Comparison of ENCODE assay signal across 26 cellular contexts in the genomic region with DNA sequence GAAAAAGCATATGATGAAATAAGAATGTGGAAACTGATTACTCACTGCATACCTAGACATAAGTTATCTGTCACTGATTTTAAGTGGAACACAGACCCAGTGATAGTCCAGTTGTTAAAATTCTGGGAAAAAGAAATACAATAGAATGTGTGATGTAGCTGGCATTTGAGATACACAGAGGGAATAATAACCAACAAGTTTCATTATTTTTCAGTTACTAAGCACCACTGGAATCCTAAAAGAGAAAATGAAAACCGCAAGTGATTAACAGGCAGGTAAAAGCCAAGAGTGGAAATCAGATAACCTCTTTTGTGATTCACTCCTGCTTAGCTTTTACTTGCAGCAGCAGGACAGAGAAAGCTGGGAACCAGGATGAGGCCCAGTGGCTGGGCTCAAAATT.
"Had no signal": no experiment of that assay in that cellular context is flagged by ENCODE, and none has a peak within 500 bp of the region (broad histone marks: within the 10 kb centered on the region; RNA-seq: fewer than 3 reads in every experiment).

No MANE protein-coding gene starts in this region.

- H2AFZ ChIP-seq: parathyroid adenoma had no signal

- H3K4me1 Mint-ChIP-seq: activated CD4-positive, alpha-beta memory T cell treated with anti-CD3 and anti-CD28 coated beads, Interleukin-2, amount 10 ng/mL, durations not matched to agents 7 days and 5 days; activated CD4-positive, alpha-beta T cell treated with anti-CD3 and anti-CD28 coated beads, Interleukin-2, amount 10 ng/mL, durations not matched to agents 24 days and 14 days; activated naive CD8-positive, alpha-beta T cell treated with anti-CD3 and anti-CD28 coated beads, Interleukin-2, amount 50 U/mL, for 24 hours; nephron; stimulated activated effector memory CD8-positive, alpha-beta T cell treated with anti-CD3 and anti-CD28 coated beads, Interleukin-12 subunit alpha, Interleukin-12 subunit beta, amount 100 ng/mL, for 72 hours; stimulated activated naive CD8-positive, alpha-beta T cell treated with anti-CD3 and anti-CD28 coated beads, Interleukin-15, amount 100 ng/mL, for 72 hours had no signal

- H3K9me3 Mint-ChIP-seq: activated CD4-positive, alpha-beta T cell treated with anti-CD3 and anti-CD28 coated beads, Interleukin-2, amount 10 ng/mL, durations not matched to agents 24 days and 14 days; activated naive CD8-positive, alpha-beta T cell treated with anti-CD3 and anti-CD28 coated beads, Interleukin-2, amount 50 U/mL, for 24 hours; nephron; stimulated activated naive CD8-positive, alpha-beta T cell treated with anti-CD3 and anti-CD28 coated beads, Interleukin-15, amount 100 ng/mL, for 72 hours had no signal

- H3K27me3 Mint-ChIP-seq: activated CD4-positive, alpha-beta memory T cell treated with anti-CD3 and anti-CD28 coated beads, Interleukin-2, amount 10 ng/mL, durations not matched to agents 7 days and 5 days; activated CD4-positive, alpha-beta T cell treated with anti-CD3 and anti-CD28 coated beads, Interleukin-2, amount 10 ng/mL, durations not matched to agents 24 days and 14 days; activated naive CD8-positive, alpha-beta T cell treated with anti-CD3 and anti-CD28 coated beads, Interleukin-2, amount 50 U/mL, for 24 hours; stimulated activated naive CD8-positive, alpha-beta T cell treated with anti-CD3 and anti-CD28 coated beads, Interleukin-15, amount 100 ng/mL, for 72 hours had no signal

- H3K4me1 ChIP-seq: gastrocnemius medialis, parathyroid adenoma, right lobe of liver, tibial nerve had no signal

- H3K27ac ChIP-seq: brain microvascular endothelial cell, gastrocnemius medialis, parathyroid adenoma, right lobe of liver, skin epidermis, tibial nerve had no signal

- H3K27me3 ChIP-seq: brain microvascular endothelial cell, gastrocnemius medialis, right lobe of liver, tibial nerve had no signal

- H3K36me3 Mint-ChIP-seq: stimulated activated effector memory CD8-positive, alpha-beta T cell treated with anti-CD3 and anti-CD28 coated beads, Interleukin-12 subunit alpha, Interleukin-12 subunit beta, amount 100 ng/mL, for 72 hours had no signal

- ATAC-seq: activated CD4-positive, CD25-positive, alpha-beta regulatory T cell treated with anti-CD3 and anti-CD28 coated beads, Interleukin-2, amount 50 U/mL, for 24 hours; activated naive CD8-positive, alpha-beta T cell treated with anti-CD3 and anti-CD28 coated beads, Interleukin-2, amount 50 U/mL, for 24 hours; gastrocnemius medialis; left colon; right lobe of liver; stimulated activated effector memory CD8-positive, alpha-beta T cell treated with anti-CD3 and anti-CD28 coated beads, Interleukin-12 subunit alpha, Interleukin-12 subunit beta, amount 100 ng/mL, for 72 hours; stimulated activated naive CD8-positive, alpha-beta T cell treated with anti-CD3 and anti-CD28 coated beads, Interleukin-15, amount 100 ng/mL, for 72 hours had no signal

- H3K4me3 ChIP-seq: gastrocnemius medialis, right lobe of liver, skin epidermis, tibial nerve had no signal

- H3K4me3 Mint-ChIP-seq: activated CD4-positive, alpha-beta memory T cell treated with anti-CD3 and anti-CD28 coated beads, Interleukin-2, amount 10 ng/mL, durations not matched to agents 7 days and 5 days; activated CD4-positive, alpha-beta T cell treated with anti-CD3 and anti-CD28 coated beads, Interleukin-2, amount 10 ng/mL, durations not matched to agents 24 days and 14 days; activated naive CD8-positive, alpha-beta T cell treated with anti-CD3 and anti-CD28 coated beads, Interleukin-2, amount 50 U/mL, for 24 hours; nephron; stimulated activated effector memory CD8-positive, alpha-beta T cell treated with anti-CD3 and anti-CD28 coated beads, Interleukin-12 subunit alpha, Interleukin-12 subunit beta, amount 100 ng/mL, for 72 hours; stimulated activated naive CD8-positive, alpha-beta T cell treated with anti-CD3 and anti-CD28 coated beads, Interleukin-15, amount 100 ng/mL, for 72 hours had no signal

- H3K9me3 ChIP-seq: gastrocnemius medialis, right lobe of liver, tibial nerve had no signal

- H3K27ac Mint-ChIP-seq: activated CD4-positive, alpha-beta memory T cell treated with anti-CD3 and anti-CD28 coated beads, Interleukin-2, amount 10 ng/mL, durations not matched to agents 7 days and 5 days; activated CD4-positive, alpha-beta T cell treated with anti-CD3 and anti-CD28 coated beads, Interleukin-2, amount 10 ng/mL, durations not matched to agents 24 days and 14 days; activated naive CD8-positive, alpha-beta T cell treated with anti-CD3 and anti-CD28 coated beads, Interleukin-2, amount 50 U/mL, for 24 hours; nephron; stimulated activated effector memory CD8-positive, alpha-beta T cell treated with anti-CD3 and anti-CD28 coated beads, Interleukin-12 subunit alpha, Interleukin-12 subunit beta, amount 100 ng/mL, for 72 hours; stimulated activated naive CD8-positive, alpha-beta T cell treated with anti-CD3 and anti-CD28 coated beads, Interleukin-15, amount 100 ng/mL, for 72 hours had no signal

- H3K36me3 ChIP-seq: brain microvascular endothelial cell, gastrocnemius medialis, right lobe of liver, tibial nerve had no signal

- DNase-seq: activated CD4-positive, alpha-beta memory T cell treated with anti-CD3 and anti-CD28 coated beads, Interleukin-2, amount 10 ng/mL, durations not matched to agents 7 days and 5 days; activated CD4-positive, alpha-beta T cell treated with anti-CD3 and anti-CD28 coated beads, Interleukin-2, amount 10 ng/mL, durations not matched to agents 24 days and 14 days; activated gamma-delta T cell; activated naive CD4-positive, alpha-beta T cell treated with anti-CD3 and anti-CD28 coated beads, Interleukin-2, amount 50 U/mL, for 16 hours; activated naive CD8-positive, alpha-beta T cell treated with anti-CD3 and anti-CD28 coated beads, Interleukin-2, amount 50 U/mL, for 24 hours; aorta; brain microvascular endothelial cell; central memory CD4-positive, alpha-beta T cell; dermis blood vessel endothelial cell; effector CD8-positive, alpha-beta T cell; gastrocnemius medialis; head of caudate nucleus; hypothalamus; islet precursor cell; left colon; mesenchymal stem cell; nucleus accumbens; right lobe of liver; stimulated activated CD4-positive, alpha-beta T cell treated with anti-CD3 and anti-CD28 coated beads, Interleukin-1b, Interleukin-23, amount 100 ng/mL, for 48 hours; stimulated activated naive CD8-positive, alpha-beta T cell treated with anti-CD3 and anti-CD28 coated beads, Interleukin-15, amount 100 ng/mL, for 72 hours had no signal

- H3K9ac ChIP-seq: parathyroid adenoma had no signal
